Comparison of ENCODE assay signal across 16 cellular contexts in genomic region chr14:104998801-104999200, GRCh38. TPM values are rescaled to one million over a fixed set of nuclear protein-coding genes. Genes with fewer than 3 reads are reported as not detected.
DNase-seq lines count a peak whose midpoint lies in the region; ATAC-seq and TF ChIP-seq lines count a peak whose summit lies in the region.
"Had no signal": no experiment of that assay in that cellular context is flagged by ENCODE, and none has a peak within 500 bp of the region (broad histone marks: within the 10 kb centered on the region; RNA-seq: fewer than 3 reads in every experiment).

No MANE protein-coding gene starts in this region.

- H3K27ac ChIP-seq in esophagus muscularis mucosa (replicated peaks in 1 of 4), result no peak overlapping the region
- H3K27ac ChIP-seq in smooth muscle cell (ENCODE audit: low read depth), result no peak overlapping the region
- H3K27ac ChIP-seq in left lung, result no peak overlapping the region
- H3K27ac ChIP-seq: SJSA1 had no signal

- H3K9me3 ChIP-seq in esophagus muscularis mucosa (no peaks in the 10 kb centered on the region), smooth muscle cell (replicated peaks; ENCODE audit: low read depth) (no peaks in the 10 kb centered on the region), left lung (no peaks in the 10 kb centered on the region)
- H3K9me3 ChIP-seq: SJSA1 had no signal

- no peak overlapping the region for H3K9ac ChIP-seq in smooth muscle cell (ENCODE audit: low read depth)

- H3K36me3 ChIP-seq in esophagus muscularis mucosa, result peaks cover 0 to 27% (median 14%) of the 10 kb centered on the region in 4 donors
- peaks cover 5% of the 10 kb centered on the region for H3K36me3 ChIP-seq in smooth muscle cell (ENCODE audit: low read depth)
- H3K36me3 ChIP-seq in left lung, result peaks cover 0 to 14% of the 10 kb centered on the region in 2 donors

- H3K9me3 Mint-ChIP-seq in activated T-helper 1 cell treated with anti-CD3 and anti-CD28 coated beads, Interleukin-12 subunit alpha, Interleukin-12 subunit beta, Interleukin-2, Interleukin-4 antibody, amounts not matched to agents 30 ng/mL and 10 ng/mL and 1 ng/mL, durations not matched to agents 14 hours and 24 hours and 36 hours, result no peaks in the 10 kb centered on the region
- H3K9me3 Mint-ChIP-seq: CD8-positive, alpha-beta T cell; H9 had no signal

- no peaks in the 10 kb centered on the region for H4K20me1 ChIP-seq in smooth muscle cell (ENCODE audit: low read depth)

- no peak overlapping the region for H2AFZ ChIP-seq in smooth muscle cell (ENCODE audit: low read depth)

- TF ChIP-seq EP300 in esophagus muscularis mucosa (IDR thresholded peaks at IDR 0.05), result no peak

- H3K4me2 ChIP-seq in smooth muscle cell, result no peak overlapping the region

- H3K4me3 ChIP-seq in esophagus muscularis mucosa, result no peak overlapping the region
- no peak overlapping the region for H3K4me3 ChIP-seq in smooth muscle cell
- no peak overlapping the region for H3K4me3 ChIP-seq in left lung
- H3K4me3 ChIP-seq: SJSA1 had no signal

- no peak overlapping the region for H3K4me3 Mint-ChIP-seq in activated T-helper 1 cell treated with anti-CD3 and anti-CD28 coated beads, Interleukin-12 subunit alpha, Interleukin-12 subunit beta, Interleukin-2, Interleukin-4 antibody, amounts not matched to agents 30 ng/mL and 10 ng/mL and 1 ng/mL, durations not matched to agents 14 hours and 24 hours and 36 hours
- H3K4me3 Mint-ChIP-seq: CD8-positive, alpha-beta T cell; H9 had no signal

- H3K27me3 Mint-ChIP-seq in activated T-helper 1 cell treated with anti-CD3 and anti-CD28 coated beads, Interleukin-12 subunit alpha, Interleukin-12 subunit beta, Interleukin-2, Interleukin-4 antibody, amounts not matched to agents 30 ng/mL and 10 ng/mL and 1 ng/mL, durations not matched to agents 14 hours and 24 hours and 36 hours (ENCODE audit: insufficient read depth), result no peaks in the 10 kb centered on the region

- no peak for TF ChIP-seq POLR2A in esophagus muscularis mucosa (IDR thresholded peaks at IDR 0.05; ENCODE audit: low read depth)

- H3K27ac Mint-ChIP-seq in activated T-helper 1 cell treated with anti-CD3 and anti-CD28 coated beads, Interleukin-12 subunit alpha, Interleukin-12 subunit beta, Interleukin-2, Interleukin-4 antibody, amounts not matched to agents 30 ng/mL and 10 ng/mL and 1 ng/mL, durations not matched to agents 14 hours and 24 hours and 36 hours, result peak overlapping the region; percentile 18
- H3K27ac Mint-ChIP-seq: CD8-positive, alpha-beta T cell; H9 had no signal

- ATAC-seq in GM19351 (IDR thresholded peaks at IDR 0.05; ENCODE audit: unreplicated experiment) (no peak), left lung (no peak)
- ATAC-seq: CD8-positive, alpha-beta T cell had no signal

- H3K4me1 Mint-ChIP-seq in activated T-helper 1 cell treated with anti-CD3 and anti-CD28 coated beads, Interleukin-12 subunit alpha, Interleukin-12 subunit beta, Interleukin-2, Interleukin-4 antibody, amounts not matched to agents 30 ng/mL and 10 ng/mL and 1 ng/mL, durations not matched to agents 14 hours and 24 hours and 36 hours (ENCODE audit: low read depth), result no peaks in the 10 kb centered on the region
- H3K4me1 Mint-ChIP-seq: H9 had no signal

- no peaks in the 10 kb centered on the region for H3K27me3 ChIP-seq in esophagus muscularis mucosa
- no peaks in the 10 kb centered on the region for H3K27me3 ChIP-seq in smooth muscle cell (ENCODE audit: low read depth)
- no peaks in the 10 kb centered on the region for H3K27me3 ChIP-seq in left lung
- H3K27me3 ChIP-seq: SJSA1 had no signal

- no peak for TF ChIP-seq CTCF in esophagus muscularis mucosa (IDR thresholded peaks at IDR 0.05)
- TF ChIP-seq CTCF in smooth muscle cell (IDR thresholded peaks at IDR 0.05; ENCODE audit: borderline replicate concordance, insufficient read depth, poor library complexity, severe bottlenecking), result no peak
- no peak for TF ChIP-seq CTCF in left lung (IDR thresholded peaks at IDR 0.05)

- peak; percentile 90 for DNase-seq in DMS79 treated with DMSO at 0.1 percent for 48 hours (lab: John Stamatoyannopoulos, UW)
- DNase-seq in NCI-H1092 treated with DMSO at 0.1 percent for 48 hours (lab: John Stamatoyannopoulos, UW), result peak; percentile 76
- DNase-seq in NCI-H2196 treated with DMSO at 0.1 percent for 48 hours (lab: John Stamatoyannopoulos, UW; ENCODE audit: unreplicated experiment), result peak; percentile 28
- no peak for DNase-seq in activated T-helper 1 cell treated with anti-CD3 and anti-CD28 coated beads, Interleukin-12 subunit alpha, Interleukin-12 subunit beta, Interleukin-2, Interleukin-4 antibody, amounts not matched to agents 30 ng/mL and 10 ng/mL and 1 ng/mL, durations not matched to agents 14 hours and 24 hours and 36 hours (ENCODE audit: low spot score)
- no peak for DNase-seq in esophagus muscularis mucosa (ENCODE audit: extremely low spot score)
- DNase-seq in smooth muscle cell (lab: John Stamatoyannopoulos, UW; ENCODE audit: unreplicated experiment), result no peak
- no peak for DNase-seq in left lung
- DNase-seq: CD8-positive, alpha-beta T cell; EL; H9; Karpas-422; NCI-H1436 treated with DMSO at 0.1 percent for 48 hours; NCI-H226; T-helper 9 cell had no signal

- H3F3A ChIP-seq in smooth muscle cell (ENCODE audit: low read depth), result no peaks in the 10 kb centered on the region

- intact Hi-C loops in activated T-helper 1 cell treated with anti-CD3 and anti-CD28 coated beads, Interleukin-12 subunit alpha, Interleukin-12 subunit beta, Interleukin-2, Interleukin-4 antibody, amounts not matched to agents 30 ng/mL and 10 ng/mL and 1 ng/mL, durations not matched to agents 14 hours and 24 hours and 36 hours (cut with micrococcal nuclease), result no loop called here
- intact Hi-C loops in esophagus muscularis mucosa (cut with DNase I), result no loop called here
- intact Hi-C loops in left lung (cut with DNase I), result no loop called here

- WGBS in esophagus muscularis mucosa, result 95% methylated on average over 5 of the region's 5 CpGs
- 98% methylated on average over 5 of the region's 5 CpGs for WGBS in smooth muscle cell (ENCODE audit: low lambda C conversion rate)

- H3K4me1 ChIP-seq in esophagus muscularis mucosa (no peaks in the 10 kb centered on the region), smooth muscle cell (ENCODE audit: low read depth) (no peaks in the 10 kb centered on the region), left lung (no peaks in the 10 kb centered on the region)
- H3K4me1 ChIP-seq: SJSA1 had no signal

- H3K36me3 Mint-ChIP-seq in activated T-helper 1 cell treated with anti-CD3 and anti-CD28 coated beads, Interleukin-12 subunit alpha, Interleukin-12 subunit beta, Interleukin-2, Interleukin-4 antibody, amounts not matched to agents 30 ng/mL and 10 ng/mL and 1 ng/mL, durations not matched to agents 14 hours and 24 hours and 36 hours (ENCODE audit: low read depth), result peaks cover 3% of the 10 kb centered on the region
- H3K36me3 Mint-ChIP-seq: CD8-positive, alpha-beta T cell had no signal

- H3K79me2 ChIP-seq in smooth muscle cell (ENCODE audit: low read depth), result no peaks in the 10 kb centered on the region

RNA-seq across cellular contexts. Expression of gene CLBA1, which starts 13.2 kb away (rescaled TPM):
- total RNA-seq in activated T-helper 1 cell treated with anti-CD3 and anti-CD28 coated beads, Interleukin-12 subunit alpha, Interleukin-12 subunit beta, Interleukin-2, Interleukin-4 antibody, amounts not matched to agents 30 ng/mL and 10 ng/mL and 1 ng/mL, durations not matched to agents 14 hours and 24 hours and 36 hours, result 3.1 TPM in 2 replicates
- total RNA-seq in esophagus muscularis mucosa, result 1 to 10 TPM; 3.7 to 9.8 (median 6.7) TPM
- total RNA-seq in smooth muscle cell, result 5.0 and 7.4 TPM in 2 replicates
- polyA plus RNA-seq in smooth muscle cell, result 8.1 and 8.7 TPM in 2 replicates
- total RNA-seq in left lung, result 1 to 10 TPM; 7.1 to 8.5 TPM

RNA-seq across cellular contexts. Expression of gene AHNAK2, which starts 20.6 kb away (rescaled TPM):
- total RNA-seq in activated T-helper 1 cell treated with anti-CD3 and anti-CD28 coated beads, Interleukin-12 subunit alpha, Interleukin-12 subunit beta, Interleukin-2, Interleukin-4 antibody, amounts not matched to agents 30 ng/mL and 10 ng/mL and 1 ng/mL, durations not matched to agents 14 hours and 24 hours and 36 hours, result 0.02 and 0.05 TPM in 2 replicates
- total RNA-seq in esophagus muscularis mucosa (100 to 1,000 TPM in 3 of 4 donors, 10 to 100 TPM in 1; 95.3 to 277 (median 195) TPM), smooth muscle cell (49.7 and 53.8 TPM in 2 replicates), left lung (10 to 100 TPM; 22.1 to 22.3 TPM)
- 10.3 and 26.8 TPM in 2 replicates for polyA plus RNA-seq in smooth muscle cell

RNA-seq across cellular contexts. Expression of gene CDCA4, which starts 22.1 kb away (rescaled TPM):
- total RNA-seq in activated T-helper 1 cell treated with anti-CD3 and anti-CD28 coated beads, Interleukin-12 subunit alpha, Interleukin-12 subunit beta, Interleukin-2, Interleukin-4 antibody, amounts not matched to agents 30 ng/mL and 10 ng/mL and 1 ng/mL, durations not matched to agents 14 hours and 24 hours and 36 hours, result 62.5 and 63.7 TPM in 2 replicates
- total RNA-seq in esophagus muscularis mucosa, result 1 to 10 TPM; 5.0 to 8.0 (median 6.0) TPM
- total RNA-seq in smooth muscle cell, result 15.1 and 16.4 TPM in 2 replicates
- polyA plus RNA-seq in smooth muscle cell, result 19.8 and 23.5 TPM in 2 replicates
- 1 to 10 TPM; 9.4 to 9.6 TPM for total RNA-seq in left lung

Comparison
In these comparisons a context has a peak if more than half of its experiments do, and no peak if none do; other contexts are left out.
1. DNase-seq: peak in DMS79 treated with DMSO at 0.1 percent for 48 hours (single experiment), NCI-H1092 treated with DMSO at 0.1 percent for 48 hours (single experiment) and NCI-H2196 treated with DMSO at 0.1 percent for 48 hours (single experiment); none in activated T-helper 1 cell treated with anti-CD3 and anti-CD28 coated beads, Interleukin-12 subunit alpha, Interleukin-12 subunit beta, Interleukin-2, Interleukin-4 antibody, amounts not matched to agents 30 ng/mL and 10 ng/mL and 1 ng/mL, durations not matched to agents 14 hours and 24 hours and 36 hours (single experiment), esophagus muscularis mucosa (single experiment), smooth muscle cell (single experiment) and left lung (0 of 2).
2. RNA of gene AHNAK2, which starts 20.6 kb away (total RNA-seq): 95.3 to 277 TPM in esophagus muscularis mucosa, 49.7 to 53.8 TPM in smooth muscle cell and 22.1 to 22.3 TPM in left lung; 0.02 to 0.05 TPM in activated T-helper 1 cell treated with anti-CD3 and anti-CD28 coated beads, Interleukin-12 subunit alpha, Interleukin-12 subunit beta, Interleukin-2, Interleukin-4 antibody, amounts not matched to agents 30 ng/mL and 10 ng/mL and 1 ng/mL, durations not matched to agents 14 hours and 24 hours and 36 hours; every median in the first group is over 10 times any median in the second.